In genomic region chr14:104968153-104968527, GRCh38 we compare ENCODE assay signal across 8 cellular contexts. TPM values are rescaled to one million over a fixed set of nuclear protein-coding genes. Genes with fewer than 3 reads are reported as not detected.
DNase-seq lines count a peak whose midpoint lies in the region; ATAC-seq and TF ChIP-seq lines count a peak whose summit lies in the region.

No MANE protein-coding gene starts in this region.

- peaks cover 66% of the 10 kb centered on the region for H3K4me1 Mint-ChIP-seq in osteocyte (ENCODE audit: unreplicated experiment)

- H3K27ac ChIP-seq in Panc1 (ENCODE audit: low read length), result peak overlapping the region; percentile 93

- H3K4me1 ChIP-seq in Panc1 (ENCODE audit: control insufficient read depth, insufficient read depth, low read length), result peaks cover 50% of the 10 kb centered on the region

- ATAC-seq in Panc1, result peak; percentile 46
- no peak for ATAC-seq in HG03342 (IDR thresholded peaks at IDR 0.05; ENCODE audit: unreplicated experiment)

- no TSS peak for BruUV-seq in Panc1 (replicated peaks; lab: Mats Ljungman, UMichigan)

- no peaks in the 10 kb centered on the region for H3K36me3 ChIP-seq in Panc1 (ENCODE audit: control insufficient read depth, insufficient read depth, low read length)

- H3K27me3 ChIP-seq in Panc1 (ENCODE audit: control insufficient read depth, insufficient read depth, low read length), result no peaks in the 10 kb centered on the region

- H3K27me3 Mint-ChIP-seq in osteocyte (ENCODE audit: unreplicated experiment), result no peaks in the 10 kb centered on the region

- CTCF ChIA-PET in Panc1 (lab: Charles Lee), result interaction anchor here (0.5 kb wide), 1 partner anchor 78 kb away, joined by 12 read pairs; no protein-coding TSS in a partner anchor

- peak overlapping the region; percentile 65 to 77 for H3K4me3 ChIP-seq in Panc1 (ENCODE audit: low read depth in 2 of 2, low read length in 2 of 2)

- peak overlapping the region; percentile 75 for H3K4me3 Mint-ChIP-seq in osteocyte (ENCODE audit: unreplicated experiment)

- no peak for TF ChIP-seq CTCF in Panc1 (IDR thresholded peaks at IDR 0.05)
- TF ChIP-seq CTCF in osteocyte (IDR thresholded peaks at IDR 0.05), result no peak

- peak; percentile 46 for DNase-seq in Caki2 (ENCODE audit: low read depth)
- DNase-seq in Panc1 (ENCODE audit: low read depth, low spot score), result no peak
- peak; percentile 91 for DNase-seq in glomerular visceral epithelial cell (ENCODE audit: extremely low spot score)
- DNase-seq in osteocyte (ENCODE audit: extremely low spot score, unreplicated experiment), result no peak
- DNase-seq in NCI-H146 treated with DMSO at 0.1 percent for 48 hours (lab: John Stamatoyannopoulos, UW; ENCODE audit: unreplicated experiment), result no peak
- no peak for DNase-seq in GM19240 (ENCODE audit: insufficient read length, low spot score)
- DNase-seq in activated naive CD4-positive, alpha-beta T cell treated with anti-CD3 and anti-CD28 coated beads, Interleukin-2, amount 50 U/mL, for 16 hours, result no peak

- no peaks in the 10 kb centered on the region for H3K9me3 Mint-ChIP-seq in osteocyte (ENCODE audit: unreplicated experiment)

- POLR2A ChIA-PET in Panc1 (lab: Charles Lee), result interaction anchor here (0.6 kb wide), 1 partner anchor 162 kb away, joined by 3 read pairs; no protein-coding TSS in a partner anchor

- H3K36me3 Mint-ChIP-seq in osteocyte (ENCODE audit: unreplicated experiment), result peaks cover 1% of the 10 kb centered on the region

- no peaks in the 10 kb centered on the region for H3K9me3 ChIP-seq in Panc1 (ENCODE audit: control insufficient read depth, insufficient read depth, low read depth, low read length)

- intact Hi-C loops in Panc1 (cut with micrococcal nuclease; ENCODE audit: unreplicated experiment), result loop anchor here (5.0 kb wide), 1 partner anchor 71 kb away; no protein-coding TSS in a partner anchor

- H3K27ac Mint-ChIP-seq in osteocyte (ENCODE audit: unreplicated experiment), result peak overlapping the region; percentile 93

- in situ Hi-C loops in Caki2 (cut with HindIII; ENCODE audit: low pct_unique_long_range_greater_than_20kb, low sequenced_read_pairs), result no loop called here
- in situ Hi-C loops in Panc1 (cut with HindIII; ENCODE audit: low pct_unique_long_range_greater_than_20kb, low sequenced_read_pairs), result no loop called here

RNA-seq across cellular contexts. Expression of gene AHNAK2, which starts 10.0 kb away (rescaled TPM):
- total RNA-seq in Caki2 (2014; rRNA removed; shearing (Covaris generic); ENCODE audit: low replicate concordance), result 37.7 and 40.7 TPM in 2 replicates
- total RNA-seq in Panc1 (2021; ENCODE audit: unreplicated experiment) (223 TPM), osteocyte (145 and 183 TPM in 2 replicates)
- 148 TPM for polyA plus RNA-seq in Panc1 (2012; ENCODE audit: insufficient read length)

RNA-seq across cellular contexts. Expression of gene CLBA1, which starts 17.4 kb away (rescaled TPM):
- 4.2 and 9.7 TPM in 2 replicates for total RNA-seq in Caki2 (2014; rRNA removed; shearing (Covaris generic); ENCODE audit: low replicate concordance)
- total RNA-seq in Panc1 (2021; ENCODE audit: unreplicated experiment), result 13.8 TPM
- 11.9 TPM for polyA plus RNA-seq in Panc1 (2012; ENCODE audit: insufficient read length)
- 7.5 and 7.7 TPM in 2 replicates for total RNA-seq in osteocyte

RNA-seq across cellular contexts. Expression of gene PLD4, which starts 43.5 kb away (rescaled TPM):
- total RNA-seq in Caki2 (2014; rRNA removed; shearing (Covaris generic); ENCODE audit: low replicate concordance), result not detected in 2 replicates
- total RNA-seq in Panc1 (2021; ENCODE audit: unreplicated experiment), result 0.15 TPM
- polyA plus RNA-seq in Panc1 (2012; ENCODE audit: insufficient read length), result not detected
- 0.05 and 0.18 TPM in 2 replicates for total RNA-seq in osteocyte

RNA-seq across cellular contexts. Expression of gene CDCA4, which starts 52.7 kb away (rescaled TPM):
- 30.3 and 36.6 TPM in 2 replicates for total RNA-seq in Caki2 (2014; rRNA removed; shearing (Covaris generic); ENCODE audit: low replicate concordance)
- 39.9 TPM for total RNA-seq in Panc1 (2021; ENCODE audit: unreplicated experiment)
- 32.9 TPM for polyA plus RNA-seq in Panc1 (2012; ENCODE audit: insufficient read length)
- total RNA-seq in osteocyte, result 14.6 and 17.4 TPM in 2 replicates

Comparison
In these comparisons a context has a peak if more than half of its experiments do, and no peak if none do; other contexts are left out.
1. DNase-seq: peak in Caki2 (single experiment) and glomerular visceral epithelial cell (single experiment); none in Panc1 (single experiment), osteocyte (single experiment), NCI-H146 treated with DMSO at 0.1 percent for 48 hours (single experiment), GM19240 (single experiment) and activated naive CD4-positive, alpha-beta T cell treated with anti-CD3 and anti-CD28 coated beads, Interleukin-2, amount 50 U/mL, for 16 hours (single experiment).